Comparison of ENCODE assay signal across 6 cellular contexts in genomic region chr16:89078172-89078571, GRCh38.
"Had no signal": no experiment of that assay in that cellular context is flagged by ENCODE, and none has a peak within 500 bp of the region (broad histone marks: within the 10 kb centered on the region; RNA-seq: fewer than 3 reads in every experiment).

No MANE protein-coding gene starts in this region.

- DNase-seq: IMR-90, KBM-7, KG1 had no signal

- H3K4me3 ChIP-seq: K562 had no signal

- ATAC-seq: K562 had no signal

- H3K27ac ChIP-seq: HL-60 had no signal

- FAIRE-seq: HTR-8/SVneo, K562 had no signal
